11 cellular contexts compared by ENCODE assay signal in genomic region chr4:107991945-107992625, GRCh38. TPM values are rescaled to one million over a fixed set of nuclear protein-coding genes. Genes with fewer than 3 reads are reported as not detected.
A peak's percentile ranks its signal among the peaks of the same experiment; 100 is the strongest.
DNase-seq lines count a peak whose midpoint lies in the region; TF ChIP-seq lines count a peak whose summit lies in the region.
"Had no signal": no experiment of that assay in that cellular context is flagged by ENCODE, and none has a peak within 500 bp of the region (broad histone marks: within the 10 kb centered on the region; RNA-seq: fewer than 3 reads in every experiment).

No MANE protein-coding gene starts in this region.

- H3K27ac Mint-ChIP-seq in activated naive CD4-positive, alpha-beta T cell treated with anti-CD3 and anti-CD28 coated beads for 36 hours = no peak overlapping the region
- no peak overlapping the region for H3K27ac Mint-ChIP-seq in chondrocyte (ENCODE audit: unreplicated experiment)
- H3K27ac Mint-ChIP-seq: WTC11 had no signal

- H2AFZ ChIP-seq in SU-DHL-6 (ENCODE audit: low read depth, low read length, severe bottlenecking) = no peak overlapping the region
- H2AFZ ChIP-seq in SK-N-SH (ENCODE audit: low read depth) = no peak overlapping the region

- H3K9me3 ChIP-seq in SU-DHL-6 (ENCODE audit: insufficient read depth, low read length) (no peaks in the 10 kb centered on the region), stomach smooth muscle (ENCODE audit: control insufficient read depth in 2 of 2, low read length in 2 of 2) (no peaks in the 10 kb centered on the region), SK-N-SH (no peaks in the 10 kb centered on the region)

- peak overlapping the region; percentile 50 for H3K27ac ChIP-seq in SU-DHL-6 (ENCODE audit: low read depth, low read length)
- no peak overlapping the region for H3K27ac ChIP-seq in stomach smooth muscle (ENCODE audit: low read length)
- no peak overlapping the region for H3K27ac ChIP-seq in SK-N-SH (ENCODE audit: low read depth in 2 of 2, low read length in 1 of 2)

- peak overlapping the region; percentile 91 for H3K4me2 ChIP-seq in SU-DHL-6 (ENCODE audit: low read depth, low read length, poor library complexity, severe bottlenecking)
- H3K4me2 ChIP-seq in SK-N-SH = no peak overlapping the region

- H3F3A ChIP-seq in SU-DHL-6 (ENCODE audit: insufficient read depth) = 0 out of 2 replicates have a peak, but pooled peaks cover 8% of the 10 kb centered on the region
- H3F3A ChIP-seq in SK-N-SH (replicated peaks; ENCODE audit: insufficient read depth) = peaks cover 7% of the 10 kb centered on the region

- no peaks in the 10 kb centered on the region for H3K27me3 Mint-ChIP-seq in activated naive CD4-positive, alpha-beta T cell treated with anti-CD3 and anti-CD28 coated beads for 36 hours (ENCODE audit: low read depth)
- no peaks in the 10 kb centered on the region for H3K27me3 Mint-ChIP-seq in chondrocyte (ENCODE audit: low read depth)

- H4K20me1 ChIP-seq in SU-DHL-6 (ENCODE audit: low read depth, low read length) (peaks cover 6% of the 10 kb centered on the region; the same call in 1 of the 2 replicates), SK-N-SH (ENCODE audit: insufficient read depth) (no peaks in the 10 kb centered on the region)

- POLR2A ChIA-PET in SK-N-SH (lab: Yijun Ruan, JAX) = no interaction called here

- H3K4me1 Mint-ChIP-seq in activated naive CD4-positive, alpha-beta T cell treated with anti-CD3 and anti-CD28 coated beads for 36 hours (ENCODE audit: low read depth) = peaks cover 62% of the 10 kb centered on the region
- H3K4me1 Mint-ChIP-seq in chondrocyte (ENCODE audit: low read depth) = peaks cover 40% of the 10 kb centered on the region

- H3K4me3 ChIP-seq in SU-DHL-6 (ENCODE audit: insufficient read depth, low read length, poor library complexity, severe bottlenecking) (peak overlapping the region; percentile 86), fibroblast of mammary gland (ENCODE audit: control insufficient read depth, low read depth, low read length) (no peak overlapping the region), stomach smooth muscle (ENCODE audit: low read length in 2 of 2) (peak overlapping the region; percentile 6 to 92), SK-N-SH (ENCODE audit: low read depth in 2 of 2, low read length in 1 of 2) (no peak overlapping the region)

- CTCF ChIA-PET in activated naive CD4-positive, alpha-beta T cell treated with anti-CD3 and anti-CD28 coated beads for 36 hours (lab: Charles Lee) = interaction anchor here (0.6 kb wide), 2 partner anchors 476 to 583 kb away, joined by 3 read pairs; no protein-coding TSS in a partner anchor
- CTCF ChIA-PET in SK-N-SH (lab: Yijun Ruan, JAX) = interaction anchor here (1.7 to 4.4 kb wide), 2 partner anchors 11 to 27 kb away, joined by 4 to 20 read pairs; no protein-coding TSS in a partner anchor

- peaks cover 26% of the 10 kb centered on the region for H3K36me3 Mint-ChIP-seq in activated naive CD4-positive, alpha-beta T cell treated with anti-CD3 and anti-CD28 coated beads for 36 hours (ENCODE audit: low read depth)
- H3K36me3 Mint-ChIP-seq in chondrocyte (ENCODE audit: low read depth) = no peaks in the 10 kb centered on the region

- no peaks in the 10 kb centered on the region for H3K36me3 ChIP-seq in SU-DHL-6 (ENCODE audit: low read length)
- no peaks in the 10 kb centered on the region for H3K36me3 ChIP-seq in stomach smooth muscle (ENCODE audit: control insufficient read depth in 2 of 2, insufficient read depth in 2 of 2, low read length in 2 of 2)
- H3K36me3 ChIP-seq in SK-N-SH (replicated peaks in 1 of 2; ENCODE audit: control insufficient read depth in 1 of 2, insufficient read depth in 2 of 2, low read length in 1 of 2) = peaks cover 0 to 3% of the 10 kb centered on the region in 2 experiments

- H3K9ac ChIP-seq in SU-DHL-6 (ENCODE audit: low read length) = peak overlapping the region; percentile 99
- H3K9ac ChIP-seq in stomach smooth muscle (ENCODE audit: low read length in 2 of 2) = peak overlapping the region in 1 of 2 donors; percentile 81
- no peak overlapping the region for H3K9ac ChIP-seq in SK-N-SH

- TF ChIP-seq RAD21 in SK-N-SH (IDR thresholded peaks at IDR 0.05; ENCODE audit: low read length) = no peak

- H3K27me3 ChIP-seq in SU-DHL-6 (ENCODE audit: low read length) (no peaks in the 10 kb centered on the region), stomach smooth muscle (ENCODE audit: control insufficient read depth in 1 of 2, insufficient read depth in 2 of 2, low read length in 2 of 2) (no peaks in the 10 kb centered on the region), SK-N-SH (ENCODE audit: insufficient read depth) (no peaks in the 10 kb centered on the region)

- no peak for DNase-seq in activated naive CD4-positive, alpha-beta T cell treated with anti-CD3 and anti-CD28 coated beads for 36 hours
- no peak for DNase-seq in activated naive CD4-positive, alpha-beta T cell (lab: John Stamatoyannopoulos, UW)
- DNase-seq in fibroblast of mammary gland (ENCODE audit: low read depth) (peak; percentile 38), mucosa of gallbladder (ENCODE audit: low spot score) (no peak), SK-N-SH (no peak), chondrocyte (ENCODE audit: low spot score) (no peak)
- DNase-seq: C1 segment of cervical spinal cord, NCI-H510A had no signal

- no peaks in the 10 kb centered on the region for H3K9me3 Mint-ChIP-seq in activated naive CD4-positive, alpha-beta T cell treated with anti-CD3 and anti-CD28 coated beads for 36 hours
- no peaks in the 10 kb centered on the region for H3K9me3 Mint-ChIP-seq in chondrocyte (ENCODE audit: low read depth)
- H3K9me3 Mint-ChIP-seq: WTC11 had no signal

- H3K79me2 ChIP-seq in SU-DHL-6 (ENCODE audit: insufficient read depth, low read length) = peaks cover 73% of the 10 kb centered on the region
- H3K79me2 ChIP-seq in SK-N-SH (ENCODE audit: insufficient read depth) = peaks cover 40% of the 10 kb centered on the region

- H3K9me2 ChIP-seq in SU-DHL-6 (replicated peaks; ENCODE audit: insufficient read depth, low read length) (no peaks in the 10 kb centered on the region), SK-N-SH (no peaks in the 10 kb centered on the region)

- peak overlapping the region; percentile 98 for H3K4me3 Mint-ChIP-seq in activated naive CD4-positive, alpha-beta T cell treated with anti-CD3 and anti-CD28 coated beads for 36 hours
- no peak overlapping the region for H3K4me3 Mint-ChIP-seq in chondrocyte (ENCODE audit: unreplicated experiment)

- H3K4me1 ChIP-seq in stomach smooth muscle (ENCODE audit: control insufficient read depth, insufficient read depth, low read length) (peaks cover 36% of the 10 kb centered on the region), SK-N-SH (ENCODE audit: control insufficient read depth in 1 of 2, insufficient read depth in 2 of 2, low read depth in 1 of 2, low read length in 1 of 2) (peaks cover 3 to 5% of the 10 kb centered on the region in 2 experiments; a peak in 3 of 4 replicates)

- 84% methylated on average over 3 of the region's 3 CpGs for WGBS in SK-N-SH (ENCODE audit: low lambda C conversion rate)

- intact Hi-C loops in activated naive CD4-positive, alpha-beta T cell treated with anti-CD3 and anti-CD28 coated beads for 36 hours (cut with micrococcal nuclease) = loop anchor here (2.0 to 5.0 kb wide), 2 partner anchors 13 to 170 kb away; partner anchors contain the start of gene SGMS2

- TF ChIP-seq EP300 in SK-N-SH (IDR thresholded peaks at IDR 0.05; ENCODE audit: borderline replicate concordance in 1 of 2, low read depth in 1 of 2, low read length in 1 of 2) = no peak

- TF ChIP-seq CTCF in SU-DHL-6 (IDR thresholded peaks at IDR 0.05; ENCODE audit: insufficient read depth, low read length, poor library complexity, severe bottlenecking) (no peak), fibroblast of mammary gland (conservative IDR thresholded peaks at IDR 0.05; ENCODE audit: control insufficient read depth, insufficient read depth, low read depth, low read length) (no peak), SK-N-SH (IDR thresholded peaks at IDR 0.05) (no peak), chondrocyte (IDR thresholded peaks at IDR 0.05) (no peak)

TF ChIP-seq in SK-N-SH, 30 proteins besides CTCF, POLR2A, EP300 and RAD21 (continues in another document):
- no peak for TF ChIP-seq FOXM1 (IDR thresholded peaks at IDR 0.05; ENCODE audit: low read depth)
- TF ChIP-seq RCOR1 (IDR thresholded peaks at IDR 0.05; ENCODE audit: low read length) = no peak
- TF ChIP-seq MAX (IDR thresholded peaks at IDR 0.05; ENCODE audit: low read depth) = no peak
- no peak for TF ChIP-seq IRF3 (IDR thresholded peaks at IDR 0.05; ENCODE audit: low read depth, low read length)
- no peak for TF ChIP-seq TEAD4 (IDR thresholded peaks at IDR 0.05; ENCODE audit: borderline replicate concordance, insufficient read depth)
- no peak for TF ChIP-seq GABPA (IDR thresholded peaks at IDR 0.05; ENCODE audit: low read depth)
- TF ChIP-seq TAF1 (IDR thresholded peaks at IDR 0.05; ENCODE audit: borderline replicate concordance, low read depth, low read length) = no peak
- no peak for TF ChIP-seq POLR2AphosphoS5 (IDR thresholded peaks at IDR 0.05; ENCODE audit: low read depth, low read length)
- no peak for TF ChIP-seq USF1 (IDR thresholded peaks at IDR 0.05; ENCODE audit: borderline replicate concordance, low read depth)
- TF ChIP-seq RXRA (IDR thresholded peaks at IDR 0.05; ENCODE audit: borderline replicate concordance, low read depth) = no peak

RNA-seq across cellular contexts. Expression of gene HADH, which starts 2.4 kb away (rescaled TPM):
- 10 to 100 TPM; 56.1 to 57.6 TPM for total RNA-seq in activated naive CD4-positive, alpha-beta T cell treated with anti-CD3 and anti-CD28 coated beads for 36 hours
- total RNA-seq in mucosa of gallbladder (47.5 TPM), chondrocyte (20.4 to 27.4 TPM (median 21.6 TPM) in 3 replicates)
- 19.4 and 20.3 TPM in 2 replicates for polyA plus RNA-seq in SK-N-SH (2012; rRNA removed)
- 17.9 and 22.0 TPM in 2 replicates for polyA plus RNA-seq in SK-N-SH (2012; cell fraction: cytosol; rRNA removed)
- polyA plus RNA-seq in SK-N-SH (2012; cell fraction: nucleus; rRNA removed) = 17.5 and 25.5 TPM in 2 replicates

Comparison
In these comparisons a context has a peak if more than half of its experiments do, and no peak if none do; other contexts are left out.
1. H3K4me3 ChIP-seq: peak in SU-DHL-6 (single experiment) and stomach smooth muscle (2 of 2); none in fibroblast of mammary gland (single experiment) and SK-N-SH (0 of 2).